Comparison of ENCODE assay signal across 8 cellular contexts in genomic region chr6:30572078-30572605, GRCh38. TPM values are rescaled to one million over a fixed set of nuclear protein-coding genes. Genes with fewer than 3 reads are reported as not detected.
DNase-seq lines count a peak whose midpoint lies in the region; TF ChIP-seq lines count a peak whose summit lies in the region.

No MANE protein-coding gene starts in this region.

- no peaks in the 10 kb centered on the region for H3K9me3 ChIP-seq in adipocyte (ENCODE audit: control insufficient read depth, low read length)
- no peaks in the 10 kb centered on the region for H3K9me3 ChIP-seq in suprapubic skin

- TF ChIP-seq POLR2A in suprapubic skin (IDR thresholded peaks at IDR 0.05) = no peak

- peak overlapping the region; percentile 93 for H3K9ac ChIP-seq in adipocyte (ENCODE audit: low read length)

- H3K9me3 Mint-ChIP-seq in activated CD4-positive, alpha-beta T cell treated with anti-CD3 and anti-CD28 coated beads, Interleukin-2, amount 10 ng/mL, durations not matched to agents 24 days and 14 days = no peaks in the 10 kb centered on the region

- H3K27ac Mint-ChIP-seq in activated CD4-positive, alpha-beta T cell treated with anti-CD3 and anti-CD28 coated beads, Interleukin-2, amount 10 ng/mL, durations not matched to agents 24 days and 14 days = peak overlapping the region; percentile 99

- DNase-seq in activated CD4-positive, alpha-beta T cell treated with anti-CD3 and anti-CD28 coated beads, Interleukin-2, amount 10 ng/mL, durations not matched to agents 24 days and 14 days = no peak
- no peak for DNase-seq in activated CD4-positive, alpha-beta T cell treated with anti-CD3 and anti-CD28 coated beads, Interleukin-2, amount 50 U/mL, for 48 hours
- DNase-seq in adipocyte (ENCODE audit: low read depth) (no peak), kidney epithelial cell (ENCODE audit: low read depth) (no peak), suprapubic skin (ENCODE audit: low spot score in 2 of 2) (no peak), HPDE6-E6E7 (ENCODE audit: extremely low spot score) (no peak), DMS79 treated with DMSO at 0.1 percent for 48 hours (lab: John Stamatoyannopoulos, UW) (no peak), NK-92 (lab: John Stamatoyannopoulos, UW; ENCODE audit: unreplicated experiment) (no peak)

- H3K27me3 ChIP-seq in adipocyte (replicated peaks; ENCODE audit: control insufficient read depth, insufficient read depth, low read length) (no peaks in the 10 kb centered on the region), kidney epithelial cell (ENCODE audit: control insufficient read depth, insufficient read depth, low read length) (no peaks in the 10 kb centered on the region), suprapubic skin (no peaks in the 10 kb centered on the region)

- peak overlapping the region; percentile 94 for H3K4me3 ChIP-seq in adipocyte (ENCODE audit: low read length)
- H3K4me3 ChIP-seq in kidney epithelial cell (ENCODE audit: low read depth, low read length) = peak overlapping the region; percentile 62
- H3K4me3 ChIP-seq in suprapubic skin = peak overlapping the region; percentile 71

- no peak for TF ChIP-seq EP300 in suprapubic skin (IDR thresholded peaks at IDR 0.05)

- H3K27ac ChIP-seq in suprapubic skin = peak overlapping the region; percentile 94

- 7% methylated on average over 2 of the region's 2 CpGs for WGBS in suprapubic skin

- peaks cover 67% of the 10 kb centered on the region for H3K4me1 Mint-ChIP-seq in activated CD4-positive, alpha-beta T cell treated with anti-CD3 and anti-CD28 coated beads, Interleukin-2, amount 10 ng/mL, durations not matched to agents 24 days and 14 days

- TF ChIP-seq CTCF in kidney epithelial cell (IDR thresholded peaks at IDR 0.05; ENCODE audit: insufficient read depth, low read length, poor library complexity, severe bottlenecking) (no peak), suprapubic skin (IDR thresholded peaks at IDR 0.05) (no peak)

- intact Hi-C loops in activated CD4-positive, alpha-beta T cell treated with anti-CD3 and anti-CD28 coated beads, Interleukin-2, amount 10 ng/mL, durations not matched to agents 24 days and 14 days (cut with micrococcal nuclease) = no loop called here

- H3K4me1 ChIP-seq in adipocyte (ENCODE audit: control insufficient read depth, insufficient read depth, low read length) = peaks cover 27% of the 10 kb centered on the region
- H3K4me1 ChIP-seq in suprapubic skin = peaks cover 37% of the 10 kb centered on the region

- peak overlapping the region; percentile 92 for H3K4me3 Mint-ChIP-seq in activated CD4-positive, alpha-beta T cell treated with anti-CD3 and anti-CD28 coated beads, Interleukin-2, amount 10 ng/mL, durations not matched to agents 24 days and 14 days

- no peaks in the 10 kb centered on the region for H3K27me3 Mint-ChIP-seq in activated CD4-positive, alpha-beta T cell treated with anti-CD3 and anti-CD28 coated beads, Interleukin-2, amount 10 ng/mL, durations not matched to agents 24 days and 14 days

- peaks cover 7% of the 10 kb centered on the region for H3K36me3 ChIP-seq in adipocyte (ENCODE audit: control insufficient read depth, insufficient read depth, low read length, severe bottlenecking)
- no peaks in the 10 kb centered on the region for H3K36me3 ChIP-seq in kidney epithelial cell (ENCODE audit: control insufficient read depth, insufficient read depth, low read length)
- H3K36me3 ChIP-seq in suprapubic skin = peaks cover 12% of the 10 kb centered on the region

- H3K36me3 Mint-ChIP-seq in activated CD4-positive, alpha-beta T cell treated with anti-CD3 and anti-CD28 coated beads, Interleukin-2, amount 10 ng/mL, durations not matched to agents 24 days and 14 days (ENCODE audit: low read depth) = peaks cover 36% of the 10 kb centered on the region

RNA-seq across cellular contexts. Expression of gene ABCF1, which starts 0.9 kb away (rescaled TPM):
- 123 and 125 TPM in 2 replicates for total RNA-seq in activated CD4-positive, alpha-beta T cell treated with anti-CD3 and anti-CD28 coated beads, Interleukin-2, amount 10 ng/mL, durations not matched to agents 24 days and 14 days
- 46.3 and 57.7 TPM in 2 replicates for total RNA-seq in kidney epithelial cell
- 10 to 100 TPM; 41.7 to 46.4 (median 45.0) TPM for total RNA-seq in suprapubic skin

RNA-seq across cellular contexts. Expression of gene PRR3, which starts 15.0 kb away (rescaled TPM):
- 38.2 and 39.7 TPM in 2 replicates for total RNA-seq in activated CD4-positive, alpha-beta T cell treated with anti-CD3 and anti-CD28 coated beads, Interleukin-2, amount 10 ng/mL, durations not matched to agents 24 days and 14 days
- total RNA-seq in kidney epithelial cell (8.6 and 10.1 TPM in 2 replicates), suprapubic skin (10 to 100 TPM in 1 of 4 donors, 1 to 10 TPM in 3; 5.5 to 10.6 (median 9.0) TPM)

RNA-seq across cellular contexts. Expression of gene GNL1, which starts 15.9 kb away (rescaled TPM):
- total RNA-seq in activated CD4-positive, alpha-beta T cell treated with anti-CD3 and anti-CD28 coated beads, Interleukin-2, amount 10 ng/mL, durations not matched to agents 24 days and 14 days = 80.9 and 93.0 TPM in 2 replicates
- total RNA-seq in kidney epithelial cell = 31.1 and 36.7 TPM in 2 replicates
- 10 to 100 TPM; 33.9 to 58.9 (median 38.9) TPM for total RNA-seq in suprapubic skin

RNA-seq across cellular contexts. Expression of gene PPP1R10, which starts 44.9 kb away (rescaled TPM):
- total RNA-seq in activated CD4-positive, alpha-beta T cell treated with anti-CD3 and anti-CD28 coated beads, Interleukin-2, amount 10 ng/mL, durations not matched to agents 24 days and 14 days = 106 and 107 TPM in 2 replicates
- total RNA-seq in kidney epithelial cell (38.6 and 40.2 TPM in 2 replicates), suprapubic skin (10 to 100 TPM; 27.2 to 68.2 (median 46.7) TPM)

RNA-seq across cellular contexts. Expression of gene MRPS18B, which starts 45.5 kb away (rescaled TPM):
- 79.4 and 83.6 TPM in 2 replicates for total RNA-seq in activated CD4-positive, alpha-beta T cell treated with anti-CD3 and anti-CD28 coated beads, Interleukin-2, amount 10 ng/mL, durations not matched to agents 24 days and 14 days
- total RNA-seq in kidney epithelial cell = 56.4 and 78.9 TPM in 2 replicates
- total RNA-seq in suprapubic skin = 10 to 100 TPM; 48.1 to 85.7 (median 62.4) TPM
